ENCODE assay signal across 24 cellular contexts in the genomic region with DNA sequence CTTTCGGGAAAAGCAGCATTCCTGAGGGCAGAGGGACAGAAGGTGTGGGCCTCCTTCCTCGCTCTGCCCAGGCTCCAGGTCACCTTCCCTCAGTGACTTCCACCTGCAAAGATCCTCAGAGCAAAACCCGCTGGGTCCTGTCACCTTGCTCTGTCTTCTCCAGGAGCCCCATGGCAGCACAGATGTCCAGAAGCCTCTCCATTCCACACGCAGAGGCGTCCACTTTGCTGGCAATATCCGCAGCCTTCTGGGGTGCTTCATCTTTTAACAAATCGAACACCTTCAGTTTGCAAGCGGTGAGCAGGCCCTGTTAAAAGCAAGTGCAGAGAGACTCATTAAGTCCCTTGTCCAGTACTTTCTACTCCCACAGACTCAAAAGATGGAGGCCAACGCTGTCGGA. TPM values are rescaled to one million over a fixed set of nuclear protein-coding genes. Genes with fewer than 3 reads are reported as not detected.
A peak's percentile ranks its signal among the peaks of the same experiment; 100 is the strongest.
DNase-seq lines count a peak whose midpoint lies in the region; ATAC-seq, FAIRE-seq and TF ChIP-seq lines count a peak whose summit lies in the region.
"Had no signal": no experiment of that assay in that cellular context is flagged by ENCODE, and none has a peak within 500 bp of the region (broad histone marks: within the 10 kb centered on the region; RNA-seq: fewer than 3 reads in every experiment).

No MANE protein-coding gene starts in this region.

- BruUV-seq in Calu3 (replicated peaks; lab: Mats Ljungman, UMichigan), result no TSS peak

- H3K27ac Mint-ChIP-seq in activated T-cell treated with anti-CD3 and anti-CD28 coated beads, Interleukin-2, amount 50 U/mL, for 24 hours, result no peak overlapping the region
- peak overlapping the region; percentile 8 for H3K27ac Mint-ChIP-seq in Calu3 (ENCODE audit: unreplicated experiment)
- H3K27ac Mint-ChIP-seq: B cell, CD14-positive monocyte had no signal

- TF ChIP-seq CTCF in Calu3 (IDR thresholded peaks at IDR 0.05; ENCODE audit: unreplicated experiment) (no peak), kidney (IDR thresholded peaks at IDR 0.05; ENCODE audit: borderline replicate concordance, extremely low read depth, insufficient read depth) (no peak), sigmoid colon (IDR thresholded peaks at IDR 0.05) (no peak)

- intact Hi-C loops in Calu3 (cut with micrococcal nuclease; ENCODE audit: unreplicated experiment), result no loop called here
- intact Hi-C loops in kidney (cut with DNase I), result no loop called here
- intact Hi-C loops in sigmoid colon (cut with DNase I), result no loop called here

- no peak for TF ChIP-seq EP300 in sigmoid colon (IDR thresholded peaks at IDR 0.05)

- no peak for TF ChIP-seq POLR2A in sigmoid colon (IDR thresholded peaks at IDR 0.05)

- peaks cover 0 to 5% of the 10 kb centered on the region in 2 donors for H3K9me3 ChIP-seq in kidney (ENCODE audit: control insufficient read depth in 1 of 2, low read length in 2 of 2)
- peaks cover 0 to 6% (median 5%) of the 10 kb centered on the region in 4 donors for H3K9me3 ChIP-seq in sigmoid colon

- H3K9me3 Mint-ChIP-seq in activated T-cell treated with anti-CD3 and anti-CD28 coated beads, Interleukin-2, amount 50 U/mL, for 24 hours, result peaks cover 15% of the 10 kb centered on the region
- peaks cover 3% of the 10 kb centered on the region for H3K9me3 Mint-ChIP-seq in Calu3 (ENCODE audit: low read depth, unreplicated experiment)

- H3K36me3 Mint-ChIP-seq in activated T-cell treated with anti-CD3 and anti-CD28 coated beads, Interleukin-2, amount 50 U/mL, for 24 hours (ENCODE audit: low read depth), result peaks cover 84% of the 10 kb centered on the region
- peaks cover 49% of the 10 kb centered on the region for H3K36me3 Mint-ChIP-seq in Calu3 (ENCODE audit: insufficient read depth, unreplicated experiment)

- FAIRE-seq in kidney (lab: Jason Lieb, UNC), result no peak
- FAIRE-seq: D721Med, GM18507, H1 had no signal

- no peaks in the 10 kb centered on the region for H3K27me3 ChIP-seq in sigmoid colon

- ATAC-seq in HG02938 (IDR thresholded peaks at IDR 0.05; ENCODE audit: unreplicated experiment), result no peak
- ATAC-seq: HCT116 had no signal

- no peak overlapping the region for H3K9ac ChIP-seq in kidney (ENCODE audit: low read length in 2 of 2)
- H3K9ac ChIP-seq: KMS-11 had no signal

- H3K4me1 Mint-ChIP-seq in activated T-cell treated with anti-CD3 and anti-CD28 coated beads, Interleukin-2, amount 50 U/mL, for 24 hours (ENCODE audit: low read depth), result no peaks in the 10 kb centered on the region
- no peaks in the 10 kb centered on the region for H3K4me1 Mint-ChIP-seq in Calu3 (ENCODE audit: low read depth, unreplicated experiment)
- H3K4me1 Mint-ChIP-seq: B cell, CD14-positive monocyte had no signal

- H3K4me3 Mint-ChIP-seq in activated T-cell treated with anti-CD3 and anti-CD28 coated beads, Interleukin-2, amount 50 U/mL, for 24 hours, result no peak overlapping the region
- H3K4me3 Mint-ChIP-seq in Calu3 (ENCODE audit: low read depth, unreplicated experiment), result no peak overlapping the region
- H3K4me3 Mint-ChIP-seq: B cell, CD14-positive monocyte had no signal

- H3K27me3 Mint-ChIP-seq in activated T-cell treated with anti-CD3 and anti-CD28 coated beads, Interleukin-2, amount 50 U/mL, for 24 hours, result no peaks in the 10 kb centered on the region
- H3K27me3 Mint-ChIP-seq in Calu3 (ENCODE audit: unreplicated experiment), result no peaks in the 10 kb centered on the region
- H3K27me3 Mint-ChIP-seq: B cell had no signal

- WGBS in sigmoid colon, 2 donors, result 87 to 88% methylated on average over 10 of the region's 10 CpGs

- H3K27ac ChIP-seq in kidney (ENCODE audit: low read depth in 2 of 2, low read length in 2 of 2) (no peak overlapping the region), sigmoid colon (no peak overlapping the region)
- H3K27ac ChIP-seq: KMS-11 had no signal

- H3K36me3 ChIP-seq in kidney (ENCODE audit: control insufficient read depth in 1 of 2, insufficient read depth in 2 of 2, low read length in 2 of 2), result peaks cover 10 to 13% of the 10 kb centered on the region in 2 donors
- H3K36me3 ChIP-seq in sigmoid colon, result peaks cover 11 to 58% (median 27%) of the 10 kb centered on the region in 4 donors

- CTCF ChIA-PET in Calu3 (lab: Charles Lee), result no interaction called here

- H3K4me1 ChIP-seq in kidney (ENCODE audit: control insufficient read depth in 1 of 2, insufficient read depth in 1 of 2, low read depth in 1 of 2, low read length in 2 of 2) (no peaks in the 10 kb centered on the region), sigmoid colon (no peaks in the 10 kb centered on the region)

- DNase-seq in activated T-cell treated with anti-CD3 and anti-CD28 coated beads, Interleukin-2, amount 50 U/mL, for 1 hour, result peak; percentile 3
- DNase-seq in activated T-cell treated with anti-CD3 and anti-CD28 coated beads, Interleukin-2, amount 50 U/mL, for 24 hours, result no peak
- DNase-seq in Calu3, result no peak
- DNase-seq in kidney, result peak; percentile 18
- peak; percentile 28 for DNase-seq in sigmoid colon
- DNase-seq in NCI-H1694 treated with DMSO at 0.1 percent for 48 hours (lab: John Stamatoyannopoulos, UW), result no peak
- no peak for DNase-seq in NCI-H2171 (lab: John Stamatoyannopoulos, UW)
- DNase-seq: DMS53, GDM1, IMR-90, NCI-H1105 treated with DMSO at 0.1 percent for 48 hours, NCI-H2081 treated with DMSO at 0.1 percent for 48 hours, NCI-H446 treated with DMSO at 0.1 percent for 48 hours, NCI-H526 treated with DMSO at 0.1 percent for 48 hours, OCI-M1, SHP77 treated with DMSO at 0.1 percent for 48 hours had no signal

- H3K4me3 ChIP-seq in kidney (ENCODE audit: low read length in 2 of 2), result no peak overlapping the region
- H3K4me3 ChIP-seq in sigmoid colon, result no peak overlapping the region

RNA-seq across cellular contexts. Expression of a gene that starts 27.3 kb away (rescaled TPM):
- 14.4 and 18.0 TPM in 2 replicates for total RNA-seq in Calu3 (2022)
- 33.3 TPM for total RNA-seq in kidney
- polyA plus RNA-seq in kidney (ENCODE audit: insufficient read depth, low read depth, low replicate concordance), result 29.9 TPM
- 10 to 100 TPM; 20.8 to 30.6 (median 29.3) TPM for total RNA-seq in sigmoid colon
- polyA plus RNA-seq in sigmoid colon, result 10 to 100 TPM; 11.8 to 24.0 (median 21.0) TPM

RNA-seq across cellular contexts. Expression of a gene that starts 33.5 kb away (rescaled TPM):
- total RNA-seq in Calu3 (2022) (139 and 161 TPM in 2 replicates), kidney (357 TPM), sigmoid colon (100 to 1,000 TPM; 329 to 493 (median 469) TPM)
- polyA plus RNA-seq in kidney (ENCODE audit: insufficient read depth, low read depth, low replicate concordance) (654 TPM), sigmoid colon (100 to 1,000 TPM; 449 to 644 (median 517) TPM)

Comparison
In these comparisons a context has a peak if more than half of its experiments do, and no peak if none do; other contexts are left out.
1. DNase-seq: peak in activated T-cell treated with anti-CD3 and anti-CD28 coated beads, Interleukin-2, amount 50 U/mL, for 1 hour (single experiment), kidney (single experiment) and sigmoid colon (single experiment); none in activated T-cell treated with anti-CD3 and anti-CD28 coated beads, Interleukin-2, amount 50 U/mL, for 24 hours (single experiment), Calu3 (single experiment), NCI-H1694 treated with DMSO at 0.1 percent for 48 hours (single experiment) and NCI-H2171 (single experiment).